ENCODE assay signal across 1 cellular context in genomic region chr17:42698736-42699414, GRCh38.
TF ChIP-seq lines count a peak whose summit lies in the region.

No MANE protein-coding gene starts in this region.

TF ChIP-seq in K562, 482 proteins besides CTCF, POLR2A, EP300 and RAD21 (continued from another document and continues in another):
- TF ChIP-seq HDAC3 (IDR thresholded peaks at IDR 0.05; ENCODE audit: borderline replicate concordance, partially characterized antibody) (peak; percentile 99), EWSR1 (IDR thresholded peaks at IDR 0.05; ENCODE audit: borderline replicate concordance, low read depth, partially characterized antibody) (no peak), ZNF143 (CRISPR knock-in tag; IDR thresholded peaks at IDR 0.05) (no peak), CGGBP1 (CRISPR knock-in tag; IDR thresholded peaks at IDR 0.05) (peak; percentile 82; the same call in 1 of the 2 replicates), RREB1 (CRISPR knock-in tag; IDR thresholded peaks at IDR 0.05) (0 out of 2 replicates have a peak, but pooled peaks have one; percentile 67), HDGF (IDR thresholded peaks at IDR 0.05) (no peak), ZNF212 (CRISPR knock-in tag; IDR thresholded peaks at IDR 0.05) (no peak), ZNF41 (CRISPR knock-in tag; conservative IDR thresholded peaks at IDR 0.05) (peak; percentile 70; the same call in 1 of the 2 replicates), CXXC5 (CRISPR knock-in tag; IDR thresholded peaks at IDR 0.05) (peak; percentile 83), TRIM25 (IDR thresholded peaks at IDR 0.05; ENCODE audit: borderline replicate concordance) (no peak), THRAP3 (IDR thresholded peaks at IDR 0.05; ENCODE audit: borderline replicate concordance) (no peak; the same call in 1 of the 2 replicates), ZNF57 (CRISPR knock-in tag; IDR thresholded peaks at IDR 0.05) (no peak), ZC3H11A (IDR thresholded peaks at IDR 0.05; ENCODE audit: low read depth, low read length) (peak; percentile 42; the same call in 1 of the 2 replicates), ZBTB43 (CRISPR knock-in tag; IDR thresholded peaks at IDR 0.05) (no peak), ZC3H8 (IDR thresholded peaks at IDR 0.05) (no peak), TRIM28 (IDR thresholded peaks at IDR 0.05) (peak; percentile 87), SMAD3 (CRISPR knock-in tag; conservative IDR thresholded peaks at IDR 0.05) (peak; percentile 88), CBX8 (IDR thresholded peaks at IDR 0.05; ENCODE audit: borderline replicate concordance, extremely low read depth, low read depth, low read length, poor library complexity, severe bottlenecking) (no peak), TOE1 (IDR thresholded peaks at IDR 0.05; ENCODE audit: borderline replicate concordance) (peak; percentile 76; the same call in 1 of the 2 replicates), TOE1 (CRISPR knock-in tag; IDR thresholded peaks at IDR 0.05; ENCODE audit: borderline replicate concordance, low read depth) (no peak), MXI1 (IDR thresholded peaks at IDR 0.05; ENCODE audit: low read depth, low read length) (peak; percentile 92), PTTG1 (tag; IDR thresholded peaks at IDR 0.05; ENCODE audit: low read depth) (no peak), ZNF431 (CRISPR knock-in tag; IDR thresholded peaks at IDR 0.05) (no peak), LEF1 (IDR thresholded peaks at IDR 0.05) (peak; percentile 100), E2F8 (IDR thresholded peaks at IDR 0.05; ENCODE audit: low read depth, partially characterized antibody) (peak; percentile 68), GATA2 (CRISPR knock-in tag; IDR thresholded peaks at IDR 0.05) (peak; percentile 100), U2AF1 (optimal IDR thresholded peaks at IDR 0.05; ENCODE audit: low read depth, low read length) (no peak), HMG20B (CRISPR knock-in tag; IDR thresholded peaks at IDR 0.05) (no peak), CBX1 (IDR thresholded peaks at IDR 0.05; ENCODE audit: low read depth) (0 out of 2 replicates have a peak, but pooled peaks have one; percentile 39), BHLHE40 (IDR thresholded peaks at IDR 0.05; ENCODE audit: low read length) (peak; percentile 83), EGR1 (conservative IDR thresholded peaks at IDR 0.05) (peak; percentile 92), LARP7 (IDR thresholded peaks at IDR 0.05) (no peak), CHCHD3 (CRISPR knock-in tag; IDR thresholded peaks at IDR 0.05) (0 out of 2 replicates have a peak, but pooled peaks have one; percentile 39), NFRKB (IDR thresholded peaks at IDR 0.05; ENCODE audit: low read depth) (no peak), ZEB2 (IDR thresholded peaks at IDR 0.05) (peak; percentile 86), ZNF263 (CRISPR knock-in tag; IDR thresholded peaks at IDR 0.05; ENCODE audit: borderline replicate concordance) (no peak), ZBTB8A (IDR thresholded peaks at IDR 0.05; ENCODE audit: partially characterized antibody) (no peak), ZBED1 (IDR thresholded peaks at IDR 0.05) (peak; percentile 96), KAT7 (CRISPR knock-in tag; IDR thresholded peaks at IDR 0.05; ENCODE audit: borderline replicate concordance) (no peak), ZNF134 (CRISPR knock-in tag; conservative IDR thresholded peaks at IDR 0.05) (0 out of 2 replicates have a peak, but pooled peaks have one; percentile 8), BMI1 (IDR thresholded peaks at IDR 0.05; ENCODE audit: low read length) (peak; percentile 54; the same call in 1 of the 2 replicates)
- TF ChIP-seq, protein P1, sequence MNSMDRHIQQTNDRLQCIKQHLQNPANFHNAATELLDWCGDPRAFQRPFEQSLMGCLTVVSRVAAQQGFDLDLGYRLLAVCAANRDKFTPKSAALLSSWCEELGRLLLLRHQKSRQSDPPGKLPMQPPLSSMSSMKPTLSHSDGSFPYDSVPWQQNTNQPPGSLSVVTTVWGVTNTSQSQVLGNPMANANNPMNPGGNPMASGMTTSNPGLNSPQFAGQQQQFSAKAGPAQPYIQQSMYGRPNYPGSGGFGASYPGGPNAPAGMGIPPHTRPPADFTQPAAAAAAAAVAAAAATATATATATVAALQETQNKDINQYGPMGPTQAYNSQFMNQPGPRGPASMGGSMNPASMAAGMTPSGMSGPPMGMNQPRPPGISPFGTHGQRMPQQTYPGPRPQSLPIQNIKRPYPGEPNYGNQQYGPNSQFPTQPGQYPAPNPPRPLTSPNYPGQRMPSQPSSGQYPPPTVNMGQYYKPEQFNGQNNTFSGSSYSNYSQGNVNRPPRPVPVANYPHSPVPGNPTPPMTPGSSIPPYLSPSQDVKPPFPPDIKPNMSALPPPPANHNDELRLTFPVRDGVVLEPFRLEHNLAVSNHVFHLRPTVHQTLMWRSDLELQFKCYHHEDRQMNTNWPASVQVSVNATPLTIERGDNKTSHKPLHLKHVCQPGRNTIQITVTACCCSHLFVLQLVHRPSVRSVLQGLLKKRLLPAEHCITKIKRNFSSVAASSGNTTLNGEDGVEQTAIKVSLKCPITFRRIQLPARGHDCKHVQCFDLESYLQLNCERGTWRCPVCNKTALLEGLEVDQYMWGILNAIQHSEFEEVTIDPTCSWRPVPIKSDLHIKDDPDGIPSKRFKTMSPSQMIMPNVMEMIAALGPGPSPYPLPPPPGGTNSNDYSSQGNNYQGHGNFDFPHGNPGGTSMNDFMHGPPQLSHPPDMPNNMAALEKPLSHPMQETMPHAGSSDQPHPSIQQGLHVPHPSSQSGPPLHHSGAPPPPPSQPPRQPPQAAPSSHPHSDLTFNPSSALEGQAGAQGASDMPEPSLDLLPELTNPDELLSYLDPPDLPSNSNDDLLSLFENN (IDR thresholded peaks at IDR 0.05; ENCODE audit: low read depth in 2 of 2, low read length in 2 of 2): peak in 1 of 2 experiments; percentile 99; a peak in 2 of 4 replicates
- TF ChIP-seq, protein P2, sequence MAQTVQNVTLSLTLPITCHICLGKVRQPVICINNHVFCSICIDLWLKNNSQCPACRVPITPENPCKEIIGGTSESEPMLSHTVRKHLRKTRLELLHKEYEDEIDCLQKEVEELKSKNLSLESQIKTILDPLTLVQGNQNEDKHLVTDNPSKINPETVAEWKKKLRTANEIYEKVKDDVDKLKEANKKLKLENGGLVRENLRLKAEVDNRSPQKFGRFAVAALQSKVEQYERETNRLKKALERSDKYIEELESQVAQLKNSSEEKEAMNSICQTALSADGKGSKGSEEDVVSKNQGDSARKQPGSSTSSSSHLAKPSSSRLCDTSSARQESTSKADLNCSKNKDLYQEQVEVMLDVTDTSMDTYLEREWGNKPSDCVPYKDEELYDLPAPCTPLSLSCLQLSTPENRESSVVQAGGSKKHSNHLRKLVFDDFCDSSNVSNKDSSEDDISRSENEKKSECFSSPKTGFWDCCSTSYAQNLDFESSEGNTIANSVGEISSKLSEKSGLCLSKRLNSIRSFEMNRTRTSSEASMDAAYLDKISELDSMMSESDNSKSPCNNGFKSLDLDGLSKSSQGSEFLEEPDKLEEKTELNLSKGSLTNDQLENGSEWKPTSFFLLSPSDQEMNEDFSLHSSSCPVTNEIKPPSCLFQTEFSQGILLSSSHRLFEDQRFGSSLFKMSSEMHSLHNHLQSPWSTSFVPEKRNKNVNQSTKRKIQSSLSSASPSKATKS (CRISPR knock-in tag; IDR thresholded peaks at IDR 0.05): no peak
- TF ChIP-seq, protein P3, sequence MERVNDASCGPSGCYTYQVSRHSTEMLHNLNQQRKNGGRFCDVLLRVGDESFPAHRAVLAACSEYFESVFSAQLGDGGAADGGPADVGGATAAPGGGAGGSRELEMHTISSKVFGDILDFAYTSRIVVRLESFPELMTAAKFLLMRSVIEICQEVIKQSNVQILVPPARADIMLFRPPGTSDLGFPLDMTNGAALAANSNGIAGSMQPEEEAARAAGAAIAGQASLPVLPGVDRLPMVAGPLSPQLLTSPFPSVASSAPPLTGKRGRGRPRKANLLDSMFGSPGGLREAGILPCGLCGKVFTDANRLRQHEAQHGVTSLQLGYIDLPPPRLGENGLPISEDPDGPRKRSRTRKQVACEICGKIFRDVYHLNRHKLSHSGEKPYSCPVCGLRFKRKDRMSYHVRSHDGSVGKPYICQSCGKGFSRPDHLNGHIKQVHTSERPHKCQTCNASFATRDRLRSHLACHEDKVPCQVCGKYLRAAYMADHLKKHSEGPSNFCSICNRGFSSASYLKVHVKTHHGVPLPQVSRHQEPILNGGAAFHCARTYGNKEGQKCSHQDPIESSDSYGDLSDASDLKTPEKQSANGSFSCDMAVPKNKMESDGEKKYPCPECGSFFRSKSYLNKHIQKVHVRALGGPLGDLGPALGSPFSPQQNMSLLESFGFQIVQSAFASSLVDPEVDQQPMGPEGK (CRISPR knock-in tag; IDR thresholded peaks at IDR 0.05; ENCODE audit: borderline replicate concordance): 0 out of 2 replicates have a peak, but pooled peaks have one; percentile 23
